In the genomic region with DNA sequence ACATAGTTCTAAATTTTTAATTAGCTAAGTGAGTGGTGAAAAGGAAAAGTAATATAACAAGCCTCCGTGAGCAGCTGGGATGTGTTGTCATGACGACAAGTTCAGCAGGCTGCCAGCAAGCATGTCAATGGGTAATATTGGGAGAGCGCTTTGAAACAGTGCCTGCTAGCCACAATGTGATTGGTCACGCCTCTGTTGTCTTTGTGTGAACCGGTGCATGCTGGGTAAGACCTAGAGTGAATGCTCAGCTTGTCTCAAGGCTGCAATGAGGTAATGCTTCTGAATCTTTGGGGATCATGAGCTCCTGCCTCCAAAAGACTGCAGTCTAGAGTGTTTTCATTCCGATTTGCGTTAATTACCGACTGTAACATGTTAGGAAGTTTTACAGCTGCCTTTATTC, we compare ENCODE assay signal across 8 cellular contexts. TPM values are rescaled to one million over a fixed set of nuclear protein-coding genes. Genes with fewer than 3 reads are reported as not detected.
DNase-seq lines count a peak whose midpoint lies in the region; ATAC-seq and TF ChIP-seq lines count a peak whose summit lies in the region.

No MANE protein-coding gene starts in this region.

- no peak overlapping the region for H3K4me3 Mint-ChIP-seq in Calu3 (ENCODE audit: low read depth, unreplicated experiment)
- H3K4me3 Mint-ChIP-seq in activated CD8-positive, alpha-beta T cell treated with anti-CD3 and anti-CD28 coated beads, Interleukin-2, amount 10 ng/mL, durations not matched to agents 7 days and 5 days: no peak overlapping the region

- peak overlapping the region; percentile 78 for H3K27ac ChIP-seq in cingulate gyrus (ENCODE audit: low read depth, low read length)

- CTCF ChIA-PET in Calu3 (lab: Charles Lee): no interaction called here
- CTCF ChIA-PET in activated CD8-positive, alpha-beta T cell treated with anti-CD3 and anti-CD28 coated beads, Interleukin-2, amount 10 ng/mL, durations not matched to agents 7 days and 5 days (lab: Charles Lee): no interaction called here

- H3K27me3 Mint-ChIP-seq in Calu3 (ENCODE audit: unreplicated experiment): no peaks in the 10 kb centered on the region
- no peaks in the 10 kb centered on the region for H3K27me3 Mint-ChIP-seq in activated CD8-positive, alpha-beta T cell treated with anti-CD3 and anti-CD28 coated beads, Interleukin-2, amount 10 ng/mL, durations not matched to agents 7 days and 5 days (ENCODE audit: low read depth)

- H3K9me3 Mint-ChIP-seq in Calu3 (ENCODE audit: low read depth, unreplicated experiment): no peaks in the 10 kb centered on the region
- H3K9me3 Mint-ChIP-seq in activated CD8-positive, alpha-beta T cell treated with anti-CD3 and anti-CD28 coated beads, Interleukin-2, amount 10 ng/mL, durations not matched to agents 7 days and 5 days (ENCODE audit: insufficient read depth): no peaks in the 10 kb centered on the region

- TF ChIP-seq POLR2A in GM18505 (IDR thresholded peaks at IDR 0.05; ENCODE audit: borderline replicate concordance, extremely low read depth, insufficient read depth, insufficient read length): no peak

- POLR2A ChIA-PET in activated CD8-positive, alpha-beta T cell treated with anti-CD3 and anti-CD28 coated beads, Interleukin-2, amount 10 ng/mL, durations not matched to agents 7 days and 5 days (lab: Charles Lee): interaction anchor here (0.6 kb wide), 1 partner anchor 151 kb away, joined by 4 read pairs; no protein-coding TSS in a partner anchor

- TF ChIP-seq CTCF in Calu3 (IDR thresholded peaks at IDR 0.05; ENCODE audit: unreplicated experiment): no peak

- no peak overlapping the region for H3K27ac Mint-ChIP-seq in Calu3 (ENCODE audit: unreplicated experiment)
- no peak overlapping the region for H3K27ac Mint-ChIP-seq in activated CD8-positive, alpha-beta T cell treated with anti-CD3 and anti-CD28 coated beads, Interleukin-2, amount 10 ng/mL, durations not matched to agents 7 days and 5 days

- ATAC-seq in GM18505 (IDR thresholded peaks at IDR 0.05; ENCODE audit: unreplicated experiment): no peak
- no peak for ATAC-seq in activated CD8-positive, alpha-beta T cell treated with anti-CD3 and anti-CD28 coated beads, Interleukin-2, amount 10 ng/mL, durations not matched to agents 7 days and 5 days

- BruUV-seq in Calu3 (replicated peaks; lab: Mats Ljungman, UMichigan): no TSS peak

- H3K4me1 Mint-ChIP-seq in Calu3 (ENCODE audit: low read depth, unreplicated experiment): no peaks in the 10 kb centered on the region
- H3K4me1 Mint-ChIP-seq in activated CD8-positive, alpha-beta T cell treated with anti-CD3 and anti-CD28 coated beads, Interleukin-2, amount 10 ng/mL, durations not matched to agents 7 days and 5 days (ENCODE audit: low read depth): no peaks in the 10 kb centered on the region

- DNase-seq in Calu3 (peak; percentile 48), NCI-H2081 treated with DMSO at 0.1 percent for 48 hours (lab: John Stamatoyannopoulos, UW) (peak; percentile 78), medulla oblongata (ENCODE audit: extremely low spot score) (peak; percentile 98)
- no peak for DNase-seq in activated CD8-positive, alpha-beta T cell treated with anti-CD3 and anti-CD28 coated beads, Interleukin-2, amount 10 ng/mL, durations not matched to agents 7 days and 5 days
- no peak for DNase-seq in activated naive CD4-positive, alpha-beta T cell treated with Interleukin-2 at 50 U/mL for 16 hours
- no peak for DNase-seq in effector CD8-positive, alpha-beta T cell (lab: John Stamatoyannopoulos, UW)

- H3K36me3 Mint-ChIP-seq in Calu3 (ENCODE audit: insufficient read depth, unreplicated experiment): no peaks in the 10 kb centered on the region
- H3K36me3 Mint-ChIP-seq in activated CD8-positive, alpha-beta T cell treated with anti-CD3 and anti-CD28 coated beads, Interleukin-2, amount 10 ng/mL, durations not matched to agents 7 days and 5 days (ENCODE audit: low read depth): no peaks in the 10 kb centered on the region

- intact Hi-C loops in Calu3 (cut with micrococcal nuclease; ENCODE audit: unreplicated experiment): no loop called here

RNA-seq across cellular contexts. Expression of a gene that starts 54.9 kb away (rescaled TPM):
- total RNA-seq in Calu3 (2022): 7.1 and 10.0 TPM in 2 replicates
- total RNA-seq in activated CD8-positive, alpha-beta T cell treated with anti-CD3 and anti-CD28 coated beads, Interleukin-2, amount 10 ng/mL, durations not matched to agents 7 days and 5 days: not detected

Comparison
In these comparisons a context has a peak if more than half of its experiments do, and no peak if none do; other contexts are left out.
1. DNase-seq: peak in Calu3 (single experiment), NCI-H2081 treated with DMSO at 0.1 percent for 48 hours (single experiment) and medulla oblongata (single experiment); none in activated CD8-positive, alpha-beta T cell treated with anti-CD3 and anti-CD28 coated beads, Interleukin-2, amount 10 ng/mL, durations not matched to agents 7 days and 5 days (single experiment), activated naive CD4-positive, alpha-beta T cell treated with Interleukin-2 at 50 U/mL for 16 hours (single experiment) and effector CD8-positive, alpha-beta T cell (single experiment).